ENCODE assay signal across 19 cellular contexts in the genomic region with DNA sequence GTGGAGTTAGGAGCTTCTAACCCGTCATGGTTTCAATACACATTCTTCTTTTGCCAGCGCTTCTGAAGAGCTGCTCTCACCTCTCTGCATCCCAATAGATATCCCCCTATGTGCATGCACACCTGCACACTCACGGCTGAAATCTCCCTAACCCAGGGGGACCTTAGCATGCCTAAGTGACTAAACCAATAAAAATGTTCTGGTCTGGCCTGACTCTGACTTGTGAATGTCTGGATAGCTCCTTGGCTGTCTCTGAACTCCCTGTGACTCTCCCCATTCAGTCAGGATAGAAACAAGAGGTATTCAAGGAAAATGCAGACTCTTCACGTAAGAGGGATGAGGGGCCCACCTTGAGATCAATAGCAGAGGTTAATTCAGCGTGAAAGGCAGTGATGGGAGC. TPM values are rescaled to one million over a fixed set of nuclear protein-coding genes. Genes with fewer than 3 reads are reported as not detected.
A peak's percentile ranks its signal among the peaks of the same experiment; 100 is the strongest.
DNase-seq lines count a peak whose midpoint lies in the region; ATAC-seq and TF ChIP-seq lines count a peak whose summit lies in the region.
"Had no signal": no experiment of that assay in that cellular context is flagged by ENCODE, and none has a peak within 500 bp of the region (broad histone marks: within the 10 kb centered on the region; RNA-seq: fewer than 3 reads in every experiment).

No MANE protein-coding gene starts in this region.

- no peaks in the 10 kb centered on the region for H3K9me3 Mint-ChIP-seq in T-helper 1 cell treated with Interleukin-12 subunit alpha and Interleukin-12 subunit beta and Interleukin-4 antibody, amounts not matched to agents 30 μg/mL and 1 μg/mL, for 36 hours
- H3K9me3 Mint-ChIP-seq in activated naive CD8-positive, alpha-beta T cell treated with anti-CD3 and anti-CD28 coated beads, Interleukin-2, amount 10 ng/mL, durations not matched to agents 7 days and 5 days = no peaks in the 10 kb centered on the region
- peaks cover 0 to 14% (median 0%) of the 10 kb centered on the region in 11 donors for H3K9me3 Mint-ChIP-seq in naive thymus-derived CD4-positive, alpha-beta T cell

- ATAC-seq in activated naive CD8-positive, alpha-beta T cell treated with anti-CD3 and anti-CD28 coated beads, Interleukin-2, amount 10 ng/mL, durations not matched to agents 7 days and 5 days (ENCODE audit: low read depth) = no peak
- ATAC-seq in naive thymus-derived CD4-positive, alpha-beta T cell = no peak
- ATAC-seq: gastroesophageal sphincter had no signal

- TF ChIP-seq CTCF in GM13976 (IDR thresholded peaks at IDR 0.05; ENCODE audit: borderline replicate concordance, control extremely low read depth, extremely low read depth, insufficient read depth, missing control alignments) = no peak

- no peak overlapping the region for H3K4me3 ChIP-seq in naive thymus-derived CD4-positive, alpha-beta T cell (ENCODE audit: low read length)
- H3K4me3 ChIP-seq: gastroesophageal sphincter, GM23248, testis had no signal

- no peaks in the 10 kb centered on the region for H3K27me3 Mint-ChIP-seq in T-helper 1 cell treated with Interleukin-12 subunit alpha and Interleukin-12 subunit beta and Interleukin-4 antibody, amounts not matched to agents 30 μg/mL and 1 μg/mL, for 36 hours (ENCODE audit: low read depth)
- H3K27me3 Mint-ChIP-seq in activated naive CD8-positive, alpha-beta T cell treated with anti-CD3 and anti-CD28 coated beads, Interleukin-2, amount 10 ng/mL, durations not matched to agents 7 days and 5 days = no peaks in the 10 kb centered on the region
- peaks cover 0 to 5% (median 0%) of the 10 kb centered on the region in 5 donors for H3K27me3 Mint-ChIP-seq in naive thymus-derived CD4-positive, alpha-beta T cell

- H3K36me3 ChIP-seq in KOPT-K1 (ENCODE audit: insufficient read depth, low read length) = peaks cover 79% of the 10 kb centered on the region
- H3K36me3 ChIP-seq in naive thymus-derived CD4-positive, alpha-beta T cell (ENCODE audit: control insufficient read depth in 2 of 3, insufficient read depth in 3 of 3, low read length in 3 of 3) = peaks cover 0 to 42% (median 3%) of the 10 kb centered on the region in 3 experiments
- H3K36me3 ChIP-seq: gastroesophageal sphincter had no signal

- H3K9me3 ChIP-seq in KOPT-K1 (ENCODE audit: insufficient read depth, low read length, poor library complexity, severe bottlenecking) = peaks cover 4% of the 10 kb centered on the region
- H3K9me3 ChIP-seq in naive thymus-derived CD4-positive, alpha-beta T cell (ENCODE audit: control insufficient read depth in 2 of 3, low read length in 3 of 3) = no peaks in the 10 kb centered on the region
- H3K9me3 ChIP-seq: gastroesophageal sphincter, testis had no signal

- H3K4me3 Mint-ChIP-seq in T-helper 1 cell treated with Interleukin-12 subunit alpha and Interleukin-12 subunit beta and Interleukin-4 antibody, amounts not matched to agents 30 μg/mL and 1 μg/mL, for 36 hours = peak overlapping the region; percentile 98
- H3K4me3 Mint-ChIP-seq in activated naive CD8-positive, alpha-beta T cell treated with anti-CD3 and anti-CD28 coated beads, Interleukin-2, amount 10 ng/mL, durations not matched to agents 7 days and 5 days = peak overlapping the region; percentile 81
- H3K4me3 Mint-ChIP-seq in naive thymus-derived CD4-positive, alpha-beta T cell = peak overlapping the region; percentile 91 to 100 (median 98)
- H3K4me3 Mint-ChIP-seq: CD14-positive monocyte had no signal

- H3K4me1 Mint-ChIP-seq in T-helper 1 cell treated with Interleukin-12 subunit alpha and Interleukin-12 subunit beta and Interleukin-4 antibody, amounts not matched to agents 30 μg/mL and 1 μg/mL, for 36 hours (ENCODE audit: low read depth) = peaks cover 34% of the 10 kb centered on the region
- peaks cover 44% of the 10 kb centered on the region for H3K4me1 Mint-ChIP-seq in activated naive CD8-positive, alpha-beta T cell treated with anti-CD3 and anti-CD28 coated beads, Interleukin-2, amount 10 ng/mL, durations not matched to agents 7 days and 5 days
- H3K4me1 Mint-ChIP-seq in naive thymus-derived CD4-positive, alpha-beta T cell = peaks cover 18 to 43% (median 39%) of the 10 kb centered on the region in 7 donors

- DNase-seq in T-helper 1 cell (no peak), SW480 (ENCODE audit: low spot score) (no peak), GM13976 (ENCODE audit: low spot score) (no peak), HuH-7 (ENCODE audit: low spot score) (no peak)
- no peak for DNase-seq in activated naive CD8-positive, alpha-beta T cell treated with anti-CD3 and anti-CD28 coated beads, Interleukin-2, amount 10 ng/mL, durations not matched to agents 7 days and 5 days
- no peak for DNase-seq in naive thymus-derived CD4-positive, alpha-beta T cell
- DNase-seq: activated CD8-positive, alpha-beta memory T cell treated with anti-CD3 and anti-CD28 coated beads for 24 hours; GM23248; mesendoderm; NCI-H1694; NCI-H446 treated with DMSO at 0.1 percent for 48 hours; SIG-M5; testis had no signal

- H3K4me1 ChIP-seq in naive thymus-derived CD4-positive, alpha-beta T cell (ENCODE audit: control insufficient read depth in 2 of 2, insufficient read depth in 2 of 2, low read length in 2 of 2) = peaks cover 25 to 28% of the 10 kb centered on the region in 2 donors

- in situ Hi-C loops in GM13976 (cut with MboI; ENCODE audit: low sequenced_read_pairs, unreplicated experiment) = no loop called here

- no peaks in the 10 kb centered on the region for H3K27me3 ChIP-seq in naive thymus-derived CD4-positive, alpha-beta T cell (ENCODE audit: control insufficient read depth in 2 of 2, insufficient read depth in 2 of 2, low read length in 2 of 2)
- H3K27me3 ChIP-seq: testis had no signal

- H3K27ac ChIP-seq in KOPT-K1 (ENCODE audit: low read depth, low read length, poor library complexity, severe bottlenecking) = peak overlapping the region; percentile 100
- H3K27ac ChIP-seq in naive thymus-derived CD4-positive, alpha-beta T cell (ENCODE audit: low read depth, low read length) = peak overlapping the region; percentile 98
- H3K27ac ChIP-seq: 22Rv1, gastroesophageal sphincter, GM23248, testis had no signal

- CTCF ChIA-PET in naive thymus-derived CD4-positive, alpha-beta T cell (lab: Charles Lee) = interaction anchor here (13.3 kb wide), 1 partner anchor 16 kb away, joined by 314 read pairs; no protein-coding TSS in a partner anchor

- intact Hi-C loops in naive thymus-derived CD4-positive, alpha-beta T cell (cut with micrococcal nuclease) = no loop called here

- H3K36me3 Mint-ChIP-seq in T-helper 1 cell treated with Interleukin-12 subunit alpha and Interleukin-12 subunit beta and Interleukin-4 antibody, amounts not matched to agents 30 μg/mL and 1 μg/mL, for 36 hours (ENCODE audit: low read depth) = peaks cover 72% of the 10 kb centered on the region
- peaks cover 60% of the 10 kb centered on the region for H3K36me3 Mint-ChIP-seq in activated naive CD8-positive, alpha-beta T cell treated with anti-CD3 and anti-CD28 coated beads, Interleukin-2, amount 10 ng/mL, durations not matched to agents 7 days and 5 days
- H3K36me3 Mint-ChIP-seq in naive thymus-derived CD4-positive, alpha-beta T cell = peaks cover 12 to 74% (median 61%) of the 10 kb centered on the region in 5 donors

- H3K27ac Mint-ChIP-seq in T-helper 1 cell treated with Interleukin-12 subunit alpha and Interleukin-12 subunit beta and Interleukin-4 antibody, amounts not matched to agents 30 μg/mL and 1 μg/mL, for 36 hours = peak overlapping the region; percentile 97
- peak overlapping the region; percentile 99 for H3K27ac Mint-ChIP-seq in activated naive CD8-positive, alpha-beta T cell treated with anti-CD3 and anti-CD28 coated beads, Interleukin-2, amount 10 ng/mL, durations not matched to agents 7 days and 5 days
- peak overlapping the region; percentile 99 to 100 (median 100) for H3K27ac Mint-ChIP-seq in naive thymus-derived CD4-positive, alpha-beta T cell

- POLR2A ChIA-PET in activated naive CD8-positive, alpha-beta T cell treated with anti-CD3 and anti-CD28 coated beads, Interleukin-2, amount 10 ng/mL, durations not matched to agents 7 days and 5 days (lab: Charles Lee) = interaction anchor here (9.5 to 21.1 kb wide), 2 partner anchors 6 to 16 kb away, joined by 484 to 1271 read pairs; no protein-coding TSS in a partner anchor
- POLR2A ChIA-PET in naive thymus-derived CD4-positive, alpha-beta T cell (lab: Charles Lee) = interaction anchor here (0.5 to 33.1 kb wide), 10 partner anchors 4 to 598 kb away, joined by 3 to 5102 read pairs (median 4); no protein-coding TSS in a partner anchor

RNA-seq across cellular contexts. Expression of a gene that starts 22.4 kb away (rescaled TPM):
- total RNA-seq in activated naive CD8-positive, alpha-beta T cell treated with anti-CD3 and anti-CD28 coated beads, Interleukin-2, amount 10 ng/mL, durations not matched to agents 7 days and 5 days = not detected
- not detected for total RNA-seq in naive thymus-derived CD4-positive, alpha-beta T cell
- not detected for polyA plus RNA-seq in naive thymus-derived CD4-positive, alpha-beta T cell
- total RNA-seq: Daoy, gastroesophageal sphincter, GM23248, testis had no signal
- polyA plus RNA-seq: CD14-positive monocyte, GM23248 had no signal

RNA-seq across cellular contexts. Expression of a gene that starts 43.9 kb away (rescaled TPM):
- total RNA-seq in activated naive CD8-positive, alpha-beta T cell treated with anti-CD3 and anti-CD28 coated beads, Interleukin-2, amount 10 ng/mL, durations not matched to agents 7 days and 5 days = not detected
- not detected for total RNA-seq in naive thymus-derived CD4-positive, alpha-beta T cell
- polyA plus RNA-seq in naive thymus-derived CD4-positive, alpha-beta T cell = not detected
- total RNA-seq: Daoy, GM23248, testis had no signal
- polyA plus RNA-seq: CD14-positive monocyte, GM23248 had no signal
